Comparison of ENCODE assay signal across 11 cellular contexts in the genomic region with DNA sequence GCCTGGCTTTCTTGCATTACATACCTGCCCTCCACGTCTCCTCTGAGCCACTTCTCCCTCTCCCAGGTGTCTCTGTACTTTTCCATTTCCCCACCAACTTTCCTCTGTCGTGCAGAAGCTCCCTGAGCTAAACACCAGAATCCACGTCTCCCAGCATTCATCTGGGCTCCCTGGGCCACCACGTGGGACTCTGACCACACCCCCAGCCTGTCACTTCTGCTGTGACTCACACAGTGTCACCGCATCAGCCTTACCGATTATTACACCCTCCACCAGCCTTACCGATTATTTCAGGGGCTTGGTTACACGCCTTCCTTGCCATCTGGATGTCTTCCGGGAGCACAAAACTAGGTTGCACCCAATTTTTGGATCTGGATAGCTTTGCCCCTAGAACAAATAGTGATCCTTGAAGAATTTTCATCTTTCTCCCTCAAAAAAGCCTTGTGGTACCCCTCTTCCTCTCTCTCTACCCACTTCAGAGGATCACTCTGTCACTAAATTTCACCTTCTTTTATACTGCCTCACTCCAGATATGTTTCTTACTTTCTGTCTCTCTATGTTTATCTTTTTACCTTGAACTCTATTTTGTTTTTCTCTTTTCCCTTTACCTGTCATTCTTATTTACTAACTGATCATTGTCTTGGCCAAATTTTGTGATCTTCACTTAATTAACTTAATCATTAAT.
DNase-seq lines count a peak whose midpoint lies in the region; ATAC-seq, FAIRE-seq and TF ChIP-seq lines count a peak whose summit lies in the region.
"Had no signal": no experiment of that assay in that cellular context is flagged by ENCODE, and none has a peak within 500 bp of the region (broad histone marks: within the 10 kb centered on the region; RNA-seq: fewer than 3 reads in every experiment).

No MANE protein-coding gene starts in this region.

- FAIRE-seq in astrocyte (lab: Jason Lieb, UNC), result no peak

- no peak for TF ChIP-seq CTCF in astrocyte (IDR thresholded peaks at IDR 0.05; ENCODE audit: insufficient read depth, low read depth, low read length)
- TF ChIP-seq CTCF in tibial artery (IDR thresholded peaks at IDR 0.05), result no peak

- H4K20me1 ChIP-seq in astrocyte (ENCODE audit: insufficient read depth, low read length), result no peaks in the 10 kb centered on the region

- H3K4me1 ChIP-seq in astrocyte (ENCODE audit: insufficient read depth, low read length) (peaks cover 2% of the 10 kb centered on the region), tibial artery (no peaks in the 10 kb centered on the region)
- H3K4me1 ChIP-seq: esophagus muscularis mucosa had no signal

- intact Hi-C loops in tibial artery (cut with DNase I; ENCODE audit: low total_unique reads), result no loop called here

- peaks cover under 1% of the 10 kb centered on the region for H3K36me3 Mint-ChIP-seq in astrocyte (ENCODE audit: low read depth, unreplicated experiment)

- peaks cover 21% of the 10 kb centered on the region for H3K9me3 Mint-ChIP-seq in astrocyte (ENCODE audit: unreplicated experiment)

- peaks cover 27% of the 10 kb centered on the region for H3K27me3 Mint-ChIP-seq in astrocyte (ENCODE audit: low read depth, unreplicated experiment)

- no peak for ATAC-seq in GM18502 (IDR thresholded peaks at IDR 0.05; ENCODE audit: poor library complexity, unreplicated experiment)

- H3K27ac ChIP-seq in astrocyte (ENCODE audit: low read depth, low read length) (no peak overlapping the region), tibial artery (no peak overlapping the region)
- H3K27ac ChIP-seq: 22Rv1, esophagus muscularis mucosa had no signal

- no peak overlapping the region for H3K27ac Mint-ChIP-seq in astrocyte (ENCODE audit: unreplicated experiment)

- H3K27me3 ChIP-seq in astrocyte (ENCODE audit: insufficient read depth, low read length), result peaks cover 2% of the 10 kb centered on the region
- H3K27me3 ChIP-seq in tibial artery, result no peaks in the 10 kb centered on the region

- H3K9ac ChIP-seq in astrocyte (ENCODE audit: low read length), result no peak overlapping the region

- DNase-seq in DMS 273 (lab: John Stamatoyannopoulos, UW; ENCODE audit: unreplicated experiment), result peak; percentile 5
- no peak for DNase-seq in DMS 273 treated with DMSO at 0.1 percent for 48 hours (lab: John Stamatoyannopoulos, UW)
- DNase-seq in activated CD4-positive, alpha-beta T cell treated with anti-CD3 and anti-CD28 coated beads for 48 hours, result peak; percentile 42
- DNase-seq in astrocyte (ENCODE audit: low read depth), result no peak
- DNase-seq in stimulated activated CD8-positive, alpha-beta memory T cell treated with anti-CD3 and anti-CD28 coated beads, Interleukin-7, amount 100 ng/mL, for 24 hours (ENCODE audit: low read depth), result peak; percentile 37
- DNase-seq in iPS-NIHi11 (ENCODE audit: low spot score), result no peak
- no peak for DNase-seq in tibial artery
- DNase-seq: NCI-H2081 had no signal

- no peaks in the 10 kb centered on the region for H3K79me2 ChIP-seq in astrocyte (ENCODE audit: insufficient read depth, low read length)

- H3K4me3 ChIP-seq in astrocyte (ENCODE audit: insufficient read depth, low read depth, low read length) (no peak overlapping the region), tibial artery (no peak overlapping the region)
- H3K4me3 ChIP-seq: esophagus muscularis mucosa had no signal

- no peaks in the 10 kb centered on the region for H3K36me3 ChIP-seq in astrocyte (ENCODE audit: insufficient read depth, low read length)
- no peaks in the 10 kb centered on the region for H3K36me3 ChIP-seq in tibial artery
- H3K36me3 ChIP-seq: esophagus muscularis mucosa had no signal

- peak overlapping the region; percentile 55 for H3K4me3 Mint-ChIP-seq in astrocyte (ENCODE audit: unreplicated experiment)

- no peaks in the 10 kb centered on the region for H3K9me3 ChIP-seq in astrocyte (ENCODE audit: insufficient read depth, low read depth, low read length)
- H3K9me3 ChIP-seq in tibial artery, result peaks cover 0 to 14% (median 4%) of the 10 kb centered on the region in 3 donors

- H2AFZ ChIP-seq in astrocyte (ENCODE audit: low read depth, low read length), result no peak overlapping the region

- H3K4me1 Mint-ChIP-seq in astrocyte (ENCODE audit: low read depth, unreplicated experiment), result no peaks in the 10 kb centered on the region

- no peak overlapping the region for H3K4me2 ChIP-seq in astrocyte (ENCODE audit: low read length)

Comparison
In these comparisons a context has a peak if more than half of its experiments do, and no peak if none do; other contexts are left out.
1. DNase-seq: peak in DMS 273 (single experiment), activated CD4-positive, alpha-beta T cell treated with anti-CD3 and anti-CD28 coated beads for 48 hours (single experiment) and stimulated activated CD8-positive, alpha-beta memory T cell treated with anti-CD3 and anti-CD28 coated beads, Interleukin-7, amount 100 ng/mL, for 24 hours (single experiment); none in DMS 273 treated with DMSO at 0.1 percent for 48 hours (single experiment), astrocyte (single experiment), iPS-NIHi11 (single experiment) and tibial artery (0 of 2).